Comparison of ENCODE assay signal across 8 cellular contexts in genomic region chr5:64384761-64385160, GRCh38.
DNase-seq lines count a peak whose midpoint lies in the region; ATAC-seq and TF ChIP-seq lines count a peak whose summit lies in the region.

No MANE protein-coding gene starts in this region.

- peak; percentile 50 for TF ChIP-seq CTCF in GM12874 (IDR thresholded peaks at IDR 0.05; ENCODE audit: insufficient read depth, low read depth, low read length)
- peak; percentile 52 for TF ChIP-seq CTCF in epithelial cell of proximal tubule (conservative IDR thresholded peaks at IDR 0.05; ENCODE audit: low read depth, low read length)

- DNase-seq in LHCN-M2 (ENCODE audit: low read depth) (peak; percentile 35), epithelial cell of proximal tubule (ENCODE audit: low read depth) (peak; percentile 13), GM19240 (ENCODE audit: insufficient read length, low spot score) (no peak), DMS153 (lab: John Stamatoyannopoulos, UW) (no peak)
- DNase-seq in activated CD4-positive, alpha-beta T cell treated with anti-CD3 and anti-CD28 coated beads, Interleukin-2, amount 50 U/mL, for 4 hours: no peak
- DNase-seq in activated naive CD4-positive, alpha-beta T cell treated with anti-CD3 and anti-CD28 coated beads, Interleukin-2, amount 50 U/mL, for 16 hours: no peak

- ATAC-seq in GM21723 (IDR thresholded peaks at IDR 0.05; ENCODE audit: unreplicated experiment): peak; percentile 74

- H3K4me3 ChIP-seq in epithelial cell of proximal tubule (ENCODE audit: low read depth, low read length): no peak overlapping the region

Comparison
In these comparisons a context has a peak if more than half of its experiments do, and no peak if none do; other contexts are left out.
1. DNase-seq: peak in LHCN-M2 (single experiment) and epithelial cell of proximal tubule (single experiment); none in activated CD4-positive, alpha-beta T cell treated with anti-CD3 and anti-CD28 coated beads, Interleukin-2, amount 50 U/mL, for 4 hours (0 of 2), GM19240 (single experiment), activated naive CD4-positive, alpha-beta T cell treated with anti-CD3 and anti-CD28 coated beads, Interleukin-2, amount 50 U/mL, for 16 hours (single experiment) and DMS153 (single experiment).